Comparison of ENCODE assay signal across 28 cellular contexts in genomic region chr3:29164825-29165224, GRCh38.
DNase-seq lines count a peak whose midpoint lies in the region; ATAC-seq lines count a peak whose summit lies in the region.
"Had no signal": no experiment of that assay in that cellular context is flagged by ENCODE, and none has a peak within 500 bp of the region (broad histone marks: within the 10 kb centered on the region; RNA-seq: fewer than 3 reads in every experiment).

No MANE protein-coding gene starts in this region.

- intact Hi-C loops in Right ventricle myocardium inferior (cut with DNase I) (no loop called here), Right ventricle myocardium superior (cut with DNase I) (no loop called here)
- intact Hi-C loops in naive thymus-derived CD4-positive, alpha-beta T cell (cut with micrococcal nuclease) = no loop called here

- no peaks in the 10 kb centered on the region for H3K36me3 ChIP-seq in naive thymus-derived CD4-positive, alpha-beta T cell (ENCODE audit: control insufficient read depth in 2 of 3, insufficient read depth in 3 of 3, low read length in 3 of 3)

- H3K27me3 ChIP-seq in naive thymus-derived CD4-positive, alpha-beta T cell (ENCODE audit: control insufficient read depth in 2 of 2, insufficient read depth in 2 of 2, low read length in 2 of 2) = no peaks in the 10 kb centered on the region

- DNase-seq in Right ventricle myocardium inferior (ENCODE audit: missing footprints) = no peak
- DNase-seq in Right ventricle myocardium superior = no peak
- peak; percentile 41 for DNase-seq in NOMO-1 treated with DMSO at 0.1 percent for 48 hours (lab: John Stamatoyannopoulos, UW; ENCODE audit: unreplicated experiment)
- peak; percentile 30 for DNase-seq in inferior parietal cortex (ENCODE audit: extremely low spot score)
- peak; percentile 54 for DNase-seq in superior temporal gyrus (ENCODE audit: extremely low spot score)
- DNase-seq in naive thymus-derived CD4-positive, alpha-beta T cell = no peak
- no peak for DNase-seq in stimulated activated naive CD8-positive, alpha-beta T cell treated with anti-CD3 and anti-CD28 coated beads, Interleukin-15, amount 100 ng/mL, for 72 hours
- no peak for DNase-seq in T-helper 2 cell treated with Interferon-gamma antibody and Interleukin-4, amounts not matched to agents 5 μg/mL and 100 μg/mL, for 36 hours (ENCODE audit: low spot score)
- DNase-seq: AML-193; Calu3; CD8-positive, alpha-beta memory T cell; DMS53; EL; GF-D8; H9; HFFc6; Kasumi-1; NCI-H1417 treated with DMSO at 0.1 percent for 48 hours; NCI-H187 treated with DMSO at 0.1 percent for 48 hours; NCI-H2107; NCI-H226; NCI-H524; NCI-H774; NK-92 treated with Interleukin-12 subunit alpha and Interleukin-12 subunit beta, amount 100 ng/mL, for 24 hours; PC-3; SHP77 treated with DMSO at 0.1 percent for 48 hours had no signal

- POLR2A ChIA-PET in naive thymus-derived CD4-positive, alpha-beta T cell (lab: Charles Lee) = no interaction called here

- H3K4me3 Mint-ChIP-seq in naive thymus-derived CD4-positive, alpha-beta T cell = no peak overlapping the region
- no peak overlapping the region for H3K4me3 Mint-ChIP-seq in stimulated activated naive CD8-positive, alpha-beta T cell treated with anti-CD3 and anti-CD28 coated beads, Interleukin-15, amount 100 ng/mL, for 72 hours
- H3K4me3 Mint-ChIP-seq in T-helper 2 cell treated with Interferon-gamma antibody and Interleukin-4, amounts not matched to agents 5 μg/mL and 100 μg/mL, for 36 hours = no peak overlapping the region
- H3K4me3 Mint-ChIP-seq: CD8-positive, alpha-beta memory T cell; H9; HFFc6 had no signal

- H3K4me1 ChIP-seq in naive thymus-derived CD4-positive, alpha-beta T cell (ENCODE audit: control insufficient read depth in 2 of 2, insufficient read depth in 2 of 2, low read length in 2 of 2) = no peaks in the 10 kb centered on the region

- H3K27ac ChIP-seq in naive thymus-derived CD4-positive, alpha-beta T cell (ENCODE audit: low read depth, low read length) = no peak overlapping the region
- H3K27ac ChIP-seq: C4-2B, SK-N-MC had no signal

- peaks cover 0 to 4% (median 3%) of the 10 kb centered on the region in 7 donors for H3K4me1 Mint-ChIP-seq in naive thymus-derived CD4-positive, alpha-beta T cell
- H3K4me1 Mint-ChIP-seq in stimulated activated naive CD8-positive, alpha-beta T cell treated with anti-CD3 and anti-CD28 coated beads, Interleukin-15, amount 100 ng/mL, for 72 hours = no peaks in the 10 kb centered on the region
- H3K4me1 Mint-ChIP-seq in T-helper 2 cell treated with Interferon-gamma antibody and Interleukin-4, amounts not matched to agents 5 μg/mL and 100 μg/mL, for 36 hours (ENCODE audit: low read depth) = no peaks in the 10 kb centered on the region
- H3K4me1 Mint-ChIP-seq: CD8-positive, alpha-beta memory T cell had no signal

- no peaks in the 10 kb centered on the region for H3K9me3 ChIP-seq in naive thymus-derived CD4-positive, alpha-beta T cell (ENCODE audit: control insufficient read depth in 2 of 3, low read length in 3 of 3)

- CTCF ChIA-PET in naive thymus-derived CD4-positive, alpha-beta T cell (lab: Charles Lee) = no interaction called here

- ATAC-seq in Right ventricle myocardium inferior (peak; percentile 26), Right ventricle myocardium superior (ENCODE audit: poor library complexity) (no peak)
- no peak for ATAC-seq in naive thymus-derived CD4-positive, alpha-beta T cell
- ATAC-seq in stimulated activated naive CD8-positive, alpha-beta T cell treated with anti-CD3 and anti-CD28 coated beads, Interleukin-15, amount 100 ng/mL, for 72 hours = no peak
- ATAC-seq: PC-3 had no signal

- no peak overlapping the region for H3K4me3 ChIP-seq in naive thymus-derived CD4-positive, alpha-beta T cell (ENCODE audit: low read length)
- H3K4me3 ChIP-seq: SK-N-MC had no signal

- H3K9me3 Mint-ChIP-seq in naive thymus-derived CD4-positive, alpha-beta T cell = peaks cover 0 to 10% (median 2%) of the 10 kb centered on the region in 11 donors
- H3K9me3 Mint-ChIP-seq in stimulated activated naive CD8-positive, alpha-beta T cell treated with anti-CD3 and anti-CD28 coated beads, Interleukin-15, amount 100 ng/mL, for 72 hours = peaks cover 0 to 10% of the 10 kb centered on the region in 2 donors
- H3K9me3 Mint-ChIP-seq in T-helper 2 cell treated with Interferon-gamma antibody and Interleukin-4, amounts not matched to agents 5 μg/mL and 100 μg/mL, for 36 hours = peaks cover 3% of the 10 kb centered on the region
- H3K9me3 Mint-ChIP-seq: H9, HFFc6 had no signal

- no peak overlapping the region for H3K27ac Mint-ChIP-seq in naive thymus-derived CD4-positive, alpha-beta T cell
- no peak overlapping the region for H3K27ac Mint-ChIP-seq in stimulated activated naive CD8-positive, alpha-beta T cell treated with anti-CD3 and anti-CD28 coated beads, Interleukin-15, amount 100 ng/mL, for 72 hours
- H3K27ac Mint-ChIP-seq in T-helper 2 cell treated with Interferon-gamma antibody and Interleukin-4, amounts not matched to agents 5 μg/mL and 100 μg/mL, for 36 hours = no peak overlapping the region
- H3K27ac Mint-ChIP-seq: CD8-positive, alpha-beta memory T cell; H9; HFFc6 had no signal

- H3K36me3 Mint-ChIP-seq in naive thymus-derived CD4-positive, alpha-beta T cell = peaks cover 0 to 4% (median 0%) of the 10 kb centered on the region in 5 donors
- H3K36me3 Mint-ChIP-seq in T-helper 2 cell treated with Interferon-gamma antibody and Interleukin-4, amounts not matched to agents 5 μg/mL and 100 μg/mL, for 36 hours (ENCODE audit: low read depth) = no peaks in the 10 kb centered on the region
- H3K36me3 Mint-ChIP-seq: CD8-positive, alpha-beta memory T cell had no signal

- H3K27me3 Mint-ChIP-seq in naive thymus-derived CD4-positive, alpha-beta T cell = peaks cover 0 to 2% (median 0%) of the 10 kb centered on the region in 5 donors
- no peaks in the 10 kb centered on the region for H3K27me3 Mint-ChIP-seq in stimulated activated naive CD8-positive, alpha-beta T cell treated with anti-CD3 and anti-CD28 coated beads, Interleukin-15, amount 100 ng/mL, for 72 hours
- no peaks in the 10 kb centered on the region for H3K27me3 Mint-ChIP-seq in T-helper 2 cell treated with Interferon-gamma antibody and Interleukin-4, amounts not matched to agents 5 μg/mL and 100 μg/mL, for 36 hours (ENCODE audit: low read depth)
- H3K27me3 Mint-ChIP-seq: CD8-positive, alpha-beta memory T cell had no signal

Comparison
In these comparisons a context has a peak if more than half of its experiments do, and no peak if none do; other contexts are left out.
1. DNase-seq: peak in NOMO-1 treated with DMSO at 0.1 percent for 48 hours (single experiment), inferior parietal cortex (single experiment) and superior temporal gyrus (single experiment); none in Right ventricle myocardium inferior (single experiment), Right ventricle myocardium superior (single experiment), naive thymus-derived CD4-positive, alpha-beta T cell (0 of 9), stimulated activated naive CD8-positive, alpha-beta T cell treated with anti-CD3 and anti-CD28 coated beads, Interleukin-15, amount 100 ng/mL, for 72 hours (0 of 2) and T-helper 2 cell treated with Interferon-gamma antibody and Interleukin-4, amounts not matched to agents 5 μg/mL and 100 μg/mL, for 36 hours (single experiment).